ENCODE assay signal across 16 cellular contexts in the genomic region with DNA sequence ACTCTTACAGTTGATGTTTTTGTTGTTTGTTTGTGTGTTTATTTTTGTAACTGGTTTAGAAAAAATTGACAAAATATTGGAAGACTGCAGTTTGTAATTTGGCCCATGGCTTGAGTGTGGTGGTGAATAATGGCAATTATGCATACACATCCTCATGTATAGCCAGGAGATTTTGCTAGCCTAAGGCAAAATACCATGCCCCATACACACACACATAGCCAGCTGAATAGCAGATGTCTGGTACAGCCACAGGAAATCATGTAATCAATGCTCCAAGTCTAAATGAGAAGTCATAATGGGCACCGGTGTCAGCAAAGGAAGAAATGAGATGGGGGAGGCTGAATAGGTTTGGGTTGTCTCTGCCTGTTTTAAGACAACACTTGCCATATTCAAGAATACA.
DNase-seq lines count a peak whose midpoint lies in the region; ATAC-seq and TF ChIP-seq lines count a peak whose summit lies in the region.
"Had no signal": no experiment of that assay in that cellular context is flagged by ENCODE, and none has a peak within 500 bp of the region (broad histone marks: within the 10 kb centered on the region; RNA-seq: fewer than 3 reads in every experiment).

No MANE protein-coding gene starts in this region.

- DNase-seq in right atrium auricular region (ENCODE audit: low spot score), result peak; percentile 43
- DNase-seq in cardiac septum (ENCODE audit: low spot score), result no peak
- DNase-seq in RPMI7951 (ENCODE audit: low read depth), result peak; percentile 62
- no peak for DNase-seq in glutamatergic neuron
- no peak for DNase-seq in naive thymus-derived CD4-positive, alpha-beta T cell
- no peak for DNase-seq in activated CD4-positive, alpha-beta T cell treated with anti-CD3 and anti-CD28 coated beads, Interleukin-2, amount 50 U/mL, for 1 hour
- no peak for DNase-seq in NCI-H2029 treated with DMSO at 0.1 percent for 48 hours (lab: John Stamatoyannopoulos, UW)
- DNase-seq in central memory CD4-positive, alpha-beta T cell, result no peak
- DNase-seq: ACHN; Calu3; CD4-positive, alpha-beta T cell; DMS79; GDM1; GM23248 had no signal

- H3K27ac Mint-ChIP-seq in glutamatergic neuron (ENCODE audit: unreplicated experiment), result peak overlapping the region; percentile 10
- H3K27ac Mint-ChIP-seq in naive thymus-derived CD4-positive, alpha-beta T cell, result no peak overlapping the region
- H3K27ac Mint-ChIP-seq: CD4-positive, alpha-beta T cell had no signal

- no peaks in the 10 kb centered on the region for H3K36me3 ChIP-seq in right atrium auricular region
- H3K36me3 ChIP-seq in naive thymus-derived CD4-positive, alpha-beta T cell (ENCODE audit: control insufficient read depth in 2 of 3, insufficient read depth in 3 of 3, low read length in 3 of 3), result no peaks in the 10 kb centered on the region
- H3K36me3 ChIP-seq: BLaER1 treated with 17β-estradiol and CSF1 and Interleukin-3, amounts not matched to agents 10 nM and 100 nM had no signal

- POLR2A ChIA-PET in naive thymus-derived CD4-positive, alpha-beta T cell (lab: Charles Lee), result no interaction called here

- peaks cover 2% of the 10 kb centered on the region for H3K9me3 Mint-ChIP-seq in glutamatergic neuron (ENCODE audit: unreplicated experiment)
- H3K9me3 Mint-ChIP-seq in naive thymus-derived CD4-positive, alpha-beta T cell, result no peaks in the 10 kb centered on the region
- H3K9me3 Mint-ChIP-seq: CD4-positive, alpha-beta T cell had no signal

- no peaks in the 10 kb centered on the region for H3K36me3 Mint-ChIP-seq in glutamatergic neuron (ENCODE audit: unreplicated experiment)
- peaks cover 0 to 20% (median 8%) of the 10 kb centered on the region in 5 donors for H3K36me3 Mint-ChIP-seq in naive thymus-derived CD4-positive, alpha-beta T cell

- H3K9me3 ChIP-seq in right atrium auricular region, result no peaks in the 10 kb centered on the region
- H3K9me3 ChIP-seq in naive thymus-derived CD4-positive, alpha-beta T cell (ENCODE audit: control insufficient read depth in 2 of 3, low read length in 3 of 3), result no peaks in the 10 kb centered on the region
- H3K9me3 ChIP-seq: BLaER1 treated with 17β-estradiol and CSF1 and Interleukin-3, amounts not matched to agents 10 nM and 100 nM had no signal

- H3K27me3 ChIP-seq in right atrium auricular region, result no peaks in the 10 kb centered on the region
- no peaks in the 10 kb centered on the region for H3K27me3 ChIP-seq in naive thymus-derived CD4-positive, alpha-beta T cell (ENCODE audit: control insufficient read depth in 2 of 2, insufficient read depth in 2 of 2, low read length in 2 of 2)
- H3K27me3 ChIP-seq: BLaER1 treated with 17β-estradiol and CSF1 and Interleukin-3, amounts not matched to agents 10 nM and 100 nM had no signal

- intact Hi-C loops in cardiac septum (cut with DNase I), result no loop called here
- intact Hi-C loops in naive thymus-derived CD4-positive, alpha-beta T cell (cut with micrococcal nuclease), result no loop called here

- no peak for ATAC-seq in naive thymus-derived CD4-positive, alpha-beta T cell

- no peak overlapping the region for H3K27ac ChIP-seq in right atrium auricular region
- H3K27ac ChIP-seq in naive thymus-derived CD4-positive, alpha-beta T cell (ENCODE audit: low read depth, low read length), result no peak overlapping the region
- H3K27ac ChIP-seq: BLaER1 treated with 17β-estradiol and CSF1 and Interleukin-3, amounts not matched to agents 10 nM and 100 nM; GM23248; HL-60 had no signal

- CTCF ChIA-PET in naive thymus-derived CD4-positive, alpha-beta T cell (lab: Charles Lee), result interaction anchor here (0.7 kb wide), 1 partner anchor 88 kb away, joined by 3 read pairs; no protein-coding TSS in a partner anchor

- peaks cover 2% of the 10 kb centered on the region for H3K27me3 Mint-ChIP-seq in glutamatergic neuron (ENCODE audit: unreplicated experiment)
- peaks cover 0 to 40% (median 9%) of the 10 kb centered on the region in 5 donors for H3K27me3 Mint-ChIP-seq in naive thymus-derived CD4-positive, alpha-beta T cell

- no peaks in the 10 kb centered on the region for H3K4me1 ChIP-seq in right atrium auricular region
- no peaks in the 10 kb centered on the region for H3K4me1 ChIP-seq in naive thymus-derived CD4-positive, alpha-beta T cell (ENCODE audit: control insufficient read depth in 2 of 2, insufficient read depth in 2 of 2, low read length in 2 of 2)

- peak overlapping the region; percentile 23 for H3K4me3 Mint-ChIP-seq in glutamatergic neuron (ENCODE audit: unreplicated experiment)
- no peak overlapping the region for H3K4me3 Mint-ChIP-seq in naive thymus-derived CD4-positive, alpha-beta T cell
- H3K4me3 Mint-ChIP-seq: CD4-positive, alpha-beta T cell had no signal

- H3K4me3 ChIP-seq in right atrium auricular region, result no peak overlapping the region
- no peak overlapping the region for H3K4me3 ChIP-seq in naive thymus-derived CD4-positive, alpha-beta T cell (ENCODE audit: low read length)
- H3K4me3 ChIP-seq: BLaER1 treated with 17β-estradiol and CSF1 and Interleukin-3, amounts not matched to agents 10 nM and 100 nM; GM23248 had no signal

- H3K4me1 Mint-ChIP-seq in glutamatergic neuron (ENCODE audit: low read depth, unreplicated experiment), result peaks cover 27% of the 10 kb centered on the region
- peaks cover 0 to 17% (median 0%) of the 10 kb centered on the region in 7 donors for H3K4me1 Mint-ChIP-seq in naive thymus-derived CD4-positive, alpha-beta T cell

- TF ChIP-seq CTCF in right atrium auricular region (IDR thresholded peaks at IDR 0.05), result no peak
- no peak for TF ChIP-seq CTCF in glutamatergic neuron (IDR thresholded peaks at IDR 0.05; ENCODE audit: partially characterized antibody, unreplicated experiment)

Comparison
In these comparisons a context has a peak if more than half of its experiments do, and no peak if none do; other contexts are left out.
1. DNase-seq: peak in right atrium auricular region (single experiment) and RPMI7951 (single experiment); none in cardiac septum (single experiment), glutamatergic neuron (single experiment), naive thymus-derived CD4-positive, alpha-beta T cell (0 of 9), activated CD4-positive, alpha-beta T cell treated with anti-CD3 and anti-CD28 coated beads, Interleukin-2, amount 50 U/mL, for 1 hour (single experiment), NCI-H2029 treated with DMSO at 0.1 percent for 48 hours (single experiment) and central memory CD4-positive, alpha-beta T cell (single experiment).